ENCODE assay signal across 9 cellular contexts in genomic region chr12:96063046-96063445, GRCh38. TPM values are rescaled to one million over a fixed set of nuclear protein-coding genes. Genes with fewer than 3 reads are reported as not detected.
DNase-seq lines count a peak whose midpoint lies in the region; ATAC-seq, FAIRE-seq and TF ChIP-seq lines count a peak whose summit lies in the region.
"Had no signal": no experiment of that assay in that cellular context is flagged by ENCODE, and none has a peak within 500 bp of the region (broad histone marks: within the 10 kb centered on the region; RNA-seq: fewer than 3 reads in every experiment).

No MANE protein-coding gene starts in this region.

- peak; percentile 50 for TF ChIP-seq RAD21 in SK-N-SH (IDR thresholded peaks at IDR 0.05; ENCODE audit: low read length)

- intact Hi-C loops in kidney (cut with DNase I) (loop anchor here (10.0 kb wide), 1 partner anchor 152 kb away; no protein-coding TSS in a partner anchor), head of caudate nucleus (cut with DNase I) (loop anchor here (5.0 to 10.0 kb wide), 3 partner anchors 154 to 454 kb away; partner anchors contain the start of gene CDK17)

- H2AFZ ChIP-seq in SK-N-SH (ENCODE audit: low read depth) = no peak overlapping the region

- H3K4me3 ChIP-seq in SK-N-SH (ENCODE audit: low read depth in 2 of 2, low read length in 1 of 2) (no peak overlapping the region), kidney (ENCODE audit: low read length in 2 of 2) (no peak overlapping the region)

- no peaks in the 10 kb centered on the region for H3K9me3 ChIP-seq in SK-N-SH
- no peaks in the 10 kb centered on the region for H3K9me3 ChIP-seq in kidney (ENCODE audit: control insufficient read depth in 1 of 2, low read length in 2 of 2)

- no peaks in the 10 kb centered on the region for H3F3A ChIP-seq in SK-N-SH (replicated peaks; ENCODE audit: insufficient read depth)

- no peaks in the 10 kb centered on the region for H4K20me1 ChIP-seq in SK-N-SH (ENCODE audit: insufficient read depth)

- H3K4me1 ChIP-seq in SK-N-SH (ENCODE audit: control insufficient read depth in 1 of 2, insufficient read depth in 2 of 2, low read depth in 1 of 2, low read length in 1 of 2) (0 out of 4 replicates have a peak, but pooled peaks cover 0 to 4% of the 10 kb centered on the region in 2 experiments), kidney (ENCODE audit: control insufficient read depth in 1 of 2, insufficient read depth in 1 of 2, low read depth in 1 of 2, low read length in 2 of 2) (no peaks in the 10 kb centered on the region)

- TF ChIP-seq CTCF in SK-N-SH (IDR thresholded peaks at IDR 0.05) = peak; percentile 47
- TF ChIP-seq CTCF in kidney (IDR thresholded peaks at IDR 0.05; ENCODE audit: borderline replicate concordance, extremely low read depth, insufficient read depth) = peak; percentile 6

- no peak for FAIRE-seq in kidney (lab: Jason Lieb, UNC)

- H3K36me3 ChIP-seq in SK-N-SH (replicated peaks in 1 of 2; ENCODE audit: control insufficient read depth in 1 of 2, insufficient read depth in 2 of 2, low read length in 1 of 2) (no peaks in the 10 kb centered on the region), kidney (ENCODE audit: control insufficient read depth in 1 of 2, insufficient read depth in 2 of 2, low read length in 2 of 2) (no peaks in the 10 kb centered on the region)

- H3K27me3 ChIP-seq in SK-N-SH (ENCODE audit: insufficient read depth) = no peaks in the 10 kb centered on the region

- H3K27ac ChIP-seq in SK-N-SH (ENCODE audit: low read depth in 2 of 2, low read length in 1 of 2) (no peak overlapping the region), kidney (ENCODE audit: low read depth in 2 of 2, low read length in 2 of 2) (no peak overlapping the region)

- 67% methylated on average over 4 of the region's 4 CpGs for WGBS in SK-N-SH (ENCODE audit: low lambda C conversion rate)

- no peaks in the 10 kb centered on the region for H3K79me2 ChIP-seq in SK-N-SH (ENCODE audit: insufficient read depth)

- H3K9ac ChIP-seq in SK-N-SH (no peak overlapping the region), kidney (ENCODE audit: low read length in 2 of 2) (no peak overlapping the region)

- H3K4me2 ChIP-seq in SK-N-SH = no peak overlapping the region

- CTCF ChIA-PET in SK-N-SH (lab: Yijun Ruan, JAX) = interaction anchor here (3.5 to 6.9 kb wide), 3 partner anchors 151 to 453 kb away, joined by 20 to 84 read pairs (median 27); no protein-coding TSS in a partner anchor

- H3K9me2 ChIP-seq in SK-N-SH = no peaks in the 10 kb centered on the region

- POLR2A ChIA-PET in SK-N-SH (lab: Yijun Ruan, JAX) = no interaction called here

- ATAC-seq in HG03565 (IDR thresholded peaks at IDR 0.05; ENCODE audit: unreplicated experiment) = no peak

- DNase-seq in NCI-H748 (lab: John Stamatoyannopoulos, UW; ENCODE audit: unreplicated experiment) (peak; percentile 45), NCI-H748 treated with DMSO at 0.1 percent for 48 hours (lab: John Stamatoyannopoulos, UW) (no peak), HT1080 (ENCODE audit: low read depth) (peak; percentile 23), SK-N-SH (peak; percentile 37), kidney (no peak), head of caudate nucleus (no peak)
- DNase-seq in effector CD4-positive, alpha-beta T cell = no peak
- DNase-seq: NCI-H524 treated with DMSO at 0.1 percent for 48 hours had no signal

- no peak for TF ChIP-seq EP300 in SK-N-SH (IDR thresholded peaks at IDR 0.05; ENCODE audit: borderline replicate concordance in 1 of 2, low read depth in 1 of 2, low read length in 1 of 2)

TF ChIP-seq in SK-N-SH, 30 proteins besides CTCF, POLR2A, EP300 and RAD21:
- peak; percentile 53 for TF ChIP-seq SMC3 (IDR thresholded peaks at IDR 0.05; ENCODE audit: low read depth, low read length)
- no peak for TF ChIP-seq TEAD4 (IDR thresholded peaks at IDR 0.05; ENCODE audit: borderline replicate concordance, insufficient read depth)
- TF ChIP-seq MAX (IDR thresholded peaks at IDR 0.05; ENCODE audit: low read depth) = no peak
- TF ChIP-seq NFIC (IDR thresholded peaks at IDR 0.05; ENCODE audit: borderline replicate concordance) = no peak

RNA-seq across cellular contexts. Expression of gene LTA4H, which starts 27.7 kb away (rescaled TPM):
- 73.2 and 74.6 TPM in 2 replicates for total RNA-seq in HT1080 (2014; rRNA removed; shearing (Covaris generic))
- 81.9 and 98.0 TPM in 2 replicates for polyA plus RNA-seq in HT1080 (2015; cell fraction: cytosol; rRNA removed)
- 134 and 157 TPM in 2 replicates for polyA plus RNA-seq in HT1080 (2015; cell fraction: nucleus; rRNA removed)
- polyA plus RNA-seq in SK-N-SH (2012; rRNA removed) = 55.9 and 71.5 TPM in 2 replicates
- polyA plus RNA-seq in SK-N-SH (2012; cell fraction: cytosol; rRNA removed) = 77.7 and 84.1 TPM in 2 replicates
- polyA plus RNA-seq in SK-N-SH (2012; cell fraction: nucleus; rRNA removed) = 48.2 and 103 TPM in 2 replicates
- 56.5 TPM for total RNA-seq in kidney
- 57.4 TPM for polyA plus RNA-seq in kidney (ENCODE audit: insufficient read depth, low read depth, low replicate concordance)

Comparison
In these comparisons a context has a peak if more than half of its experiments do, and no peak if none do; other contexts are left out.
1. DNase-seq: peak in NCI-H748 (single experiment), HT1080 (single experiment) and SK-N-SH (single experiment); none in NCI-H748 treated with DMSO at 0.1 percent for 48 hours (single experiment), kidney (single experiment), head of caudate nucleus (0 of 42) and effector CD4-positive, alpha-beta T cell (single experiment).